Comparison of ENCODE assay signal across 7 cellular contexts in genomic region chr12:65279387-65280112, GRCh38. TPM values are rescaled to one million over a fixed set of nuclear protein-coding genes. Genes with fewer than 3 reads are reported as not detected.
DNase-seq lines count a peak whose midpoint lies in the region; ATAC-seq lines count a peak whose summit lies in the region.

No MANE protein-coding gene starts in this region.

- peak overlapping the region; percentile 78 for H3K9ac ChIP-seq in rectal smooth muscle tissue (ENCODE audit: low read length)

- ATAC-seq in GM21786 (IDR thresholded peaks at IDR 0.05; ENCODE audit: unreplicated experiment): peak; percentile 28
- no peak for ATAC-seq in esophagus mucosa
- no peak for ATAC-seq in GM18502 (IDR thresholded peaks at IDR 0.05; ENCODE audit: poor library complexity, unreplicated experiment)

- H3K27me3 ChIP-seq in SJCRH30 (no peaks in the 10 kb centered on the region), rectal smooth muscle tissue (ENCODE audit: control insufficient read depth, insufficient read depth, low read length) (peaks cover 3% of the 10 kb centered on the region)

- H3K27ac ChIP-seq in SJCRH30: no peak overlapping the region; the same call in 1 of the 2 replicates
- H3K27ac ChIP-seq in rectal smooth muscle tissue (ENCODE audit: low read depth, low read length): peak overlapping the region; percentile 99

- no peaks in the 10 kb centered on the region for H3K4me1 ChIP-seq in SJCRH30
- H3K4me1 ChIP-seq in rectal smooth muscle tissue (ENCODE audit: control insufficient read depth, insufficient read depth, low read length): no peaks in the 10 kb centered on the region

- peak overlapping the region; percentile 94 for H3K4me3 ChIP-seq in SJCRH30
- peak overlapping the region; percentile 87 for H3K4me3 ChIP-seq in rectal smooth muscle tissue (ENCODE audit: low read length)

- DNase-seq in SJCRH30: no peak
- DNase-seq in fibroblast of peridontal ligament (ENCODE audit: extremely low read depth): peak; percentile 38
- DNase-seq in germinal center (ENCODE audit: low spot score): no peak

- no peaks in the 10 kb centered on the region for H3K9me3 ChIP-seq in SJCRH30 (replicated peaks)

- H3K36me3 ChIP-seq in SJCRH30 (no peaks in the 10 kb centered on the region), rectal smooth muscle tissue (ENCODE audit: control insufficient read depth, insufficient read depth, low read length) (no peaks in the 10 kb centered on the region)

RNA-seq across cellular contexts. Expression of gene MSRB3, which starts 1.1 kb away (rescaled TPM):
- 16.5 and 19.1 TPM in 2 replicates for total RNA-seq in SJCRH30 (2014; rRNA removed; shearing (Covaris generic))
- 3.6 TPM for total RNA-seq in esophagus mucosa
